Comparison of ENCODE assay signal across 9 cellular contexts in genomic region chr5:9546973-9547947, GRCh38. TPM values are rescaled to one million over a fixed set of nuclear protein-coding genes. Genes with fewer than 3 reads are reported as not detected.
DNase-seq lines count a peak whose midpoint lies in the region; TF ChIP-seq lines count a peak whose summit lies in the region.
"Had no signal": no experiment of that assay in that cellular context is flagged by ENCODE, and none has a peak within 500 bp of the region (broad histone marks: within the 10 kb centered on the region; RNA-seq: fewer than 3 reads in every experiment).

No MANE protein-coding gene starts in this region.

- CTCF ChIA-PET in activated naive CD4-positive, alpha-beta T cell treated with anti-CD3 and anti-CD28 coated beads for 36 hours (lab: Charles Lee), result no interaction called here

- DNase-seq in AG10803 (ENCODE audit: low read depth), result peak; percentile 91
- peak; percentile 79 to 86 for DNase-seq in SJSA1 (ENCODE audit: low read depth in 1 of 2, low spot score in 2 of 2)
- DNase-seq in foreskin melanocyte, result peak; percentile 60
- peak; percentile 71 for DNase-seq in osteoblast (ENCODE audit: insufficient read length, low spot score, missing footprints)
- DNase-seq in DMS79 (lab: John Stamatoyannopoulos, UW), result no peak
- DNase-seq in activated naive CD4-positive, alpha-beta T cell treated with anti-CD3 and anti-CD28 coated beads for 36 hours, result no peak
- no peak for DNase-seq in inferior parietal cortex (ENCODE audit: extremely low spot score)
- no peak for DNase-seq in activated gamma-delta T cell treated with Interleukin-2 at 50 U/mL for 16 hours
- DNase-seq: activated CD4-positive, CD25-positive, alpha-beta regulatory T cell treated with anti-CD3 and anti-CD28 coated beads, Interleukin-2, amount 50 U/mL, for 72 hours had no signal

- peaks cover 70% of the 10 kb centered on the region for H3K79me2 ChIP-seq in osteoblast (ENCODE audit: insufficient read depth, low read length)

- H3K27me3 Mint-ChIP-seq in activated naive CD4-positive, alpha-beta T cell treated with anti-CD3 and anti-CD28 coated beads for 36 hours (ENCODE audit: low read depth), result peaks cover 18% of the 10 kb centered on the region

- H3K36me3 Mint-ChIP-seq in activated naive CD4-positive, alpha-beta T cell treated with anti-CD3 and anti-CD28 coated beads for 36 hours (ENCODE audit: low read depth), result no peaks in the 10 kb centered on the region

- H2AFZ ChIP-seq in osteoblast (ENCODE audit: low read length), result peak overlapping the region; percentile 89

- no peak for TF ChIP-seq CTCF in AG10803 (conservative IDR thresholded peaks at IDR 0.05; ENCODE audit: low read length)
- no peak for TF ChIP-seq CTCF in osteoblast (IDR thresholded peaks at IDR 0.05; ENCODE audit: extremely low read depth, low read depth, low read length)

- H3K27ac Mint-ChIP-seq in activated naive CD4-positive, alpha-beta T cell treated with anti-CD3 and anti-CD28 coated beads for 36 hours, result no peak overlapping the region

- H3K4me2 ChIP-seq in osteoblast (ENCODE audit: insufficient read depth, low read length), result peak overlapping the region; percentile 86

- H3K4me1 Mint-ChIP-seq in activated naive CD4-positive, alpha-beta T cell treated with anti-CD3 and anti-CD28 coated beads for 36 hours (ENCODE audit: low read depth), result peaks cover 7% of the 10 kb centered on the region

- H3K4me3 Mint-ChIP-seq in activated naive CD4-positive, alpha-beta T cell treated with anti-CD3 and anti-CD28 coated beads for 36 hours, result no peak overlapping the region

- H3K36me3 ChIP-seq in SJSA1, result peaks cover 47% of the 10 kb centered on the region
- H3K36me3 ChIP-seq in osteoblast (ENCODE audit: insufficient read depth, low read length), result peaks cover 36% of the 10 kb centered on the region

- peak overlapping the region; percentile 88 for H3K27ac ChIP-seq in SJSA1
- peak overlapping the region; percentile 98 for H3K27ac ChIP-seq in osteoblast (ENCODE audit: low read depth, low read length)

- no peaks in the 10 kb centered on the region for H3K9me3 Mint-ChIP-seq in activated naive CD4-positive, alpha-beta T cell treated with anti-CD3 and anti-CD28 coated beads for 36 hours

- H3K4me1 ChIP-seq in SJSA1 (replicated peaks) (peaks cover 30% of the 10 kb centered on the region), osteoblast (ENCODE audit: insufficient read depth, low read length) (peaks cover 28% of the 10 kb centered on the region)

- intact Hi-C loops in activated naive CD4-positive, alpha-beta T cell treated with anti-CD3 and anti-CD28 coated beads for 36 hours (cut with micrococcal nuclease), result loop anchor here (10.0 kb wide), 2 partner anchors 392 to 1622 kb away; no protein-coding TSS in a partner anchor

- H3K9me3 ChIP-seq in SJSA1 (replicated peaks), result no peaks in the 10 kb centered on the region
- H3K9me3 ChIP-seq in osteoblast (ENCODE audit: low read depth, low read length), result no peaks in the 10 kb centered on the region

- H3K4me3 ChIP-seq in AG10803 (ENCODE audit: low read length) (peak overlapping the region; percentile 95), SJSA1 (peak overlapping the region; percentile 85), osteoblast (ENCODE audit: insufficient read depth, low read length) (peak overlapping the region; percentile 92)

- no peaks in the 10 kb centered on the region for H3K27me3 ChIP-seq in SJSA1 (replicated peaks)
- H3K27me3 ChIP-seq in osteoblast (ENCODE audit: insufficient read depth, low read length), result no peaks in the 10 kb centered on the region

- peaks cover 6% of the 10 kb centered on the region for H4K20me1 ChIP-seq in osteoblast (ENCODE audit: insufficient read depth, low read length)

RNA-seq across cellular contexts. Expression of gene SEMA5A, which starts 1.4 kb away (rescaled TPM):
- 9.1 and 15.9 TPM in 2 replicates for total RNA-seq in SJSA1 (2014; rRNA removed; shearing (Covaris generic))
- 42.3 and 47.1 TPM in 2 replicates for total RNA-seq in osteoblast
- not detected for total RNA-seq in activated naive CD4-positive, alpha-beta T cell treated with anti-CD3 and anti-CD28 coated beads for 36 hours

Comparison
In these comparisons a context has a peak if more than half of its experiments do, and no peak if none do; other contexts are left out.
1. DNase-seq: peak in AG10803 (single experiment), SJSA1 (2 of 2), foreskin melanocyte (single experiment) and osteoblast (single experiment); none in DMS79 (single experiment), activated naive CD4-positive, alpha-beta T cell treated with anti-CD3 and anti-CD28 coated beads for 36 hours (single experiment), inferior parietal cortex (single experiment) and activated gamma-delta T cell treated with Interleukin-2 at 50 U/mL for 16 hours (single experiment).
2. RNA of gene SEMA5A, which starts 1.4 kb away (total RNA-seq): 42.3 to 47.1 TPM in osteoblast and 9.1 to 15.9 TPM in SJSA1; not detected in activated naive CD4-positive, alpha-beta T cell treated with anti-CD3 and anti-CD28 coated beads for 36 hours; every median in the first group is over 10 times any median in the second.
3. Peak in every context shown above with its lines, with median percentiles within 50 percentile points of each other: H3K4me3 ChIP-seq.